15 cellular contexts compared by ENCODE assay signal in the genomic region with DNA sequence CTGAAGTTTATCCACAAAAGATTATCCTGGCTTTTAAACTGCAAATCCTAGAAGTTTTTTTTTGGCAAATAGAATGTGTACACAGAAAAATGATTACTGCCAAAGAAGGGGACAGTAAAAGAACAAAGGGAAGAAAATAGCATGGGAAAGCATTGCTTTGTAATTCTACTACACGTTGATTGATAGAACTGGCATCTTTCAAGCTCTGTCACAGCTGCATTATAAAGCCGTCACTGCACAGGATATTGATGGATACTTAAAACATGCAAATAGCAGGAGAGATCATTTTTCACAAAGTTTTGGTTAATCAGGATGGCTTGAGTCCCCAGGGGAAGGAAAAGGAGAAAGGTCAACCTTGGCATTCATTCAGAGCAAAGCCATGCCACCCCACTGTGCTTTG.
A peak's percentile ranks its signal among the peaks of the same experiment; 100 is the strongest.
DNase-seq lines count a peak whose midpoint lies in the region; ATAC-seq and TF ChIP-seq lines count a peak whose summit lies in the region.
"Had no signal": no experiment of that assay in that cellular context is flagged by ENCODE, and none has a peak within 500 bp of the region (broad histone marks: within the 10 kb centered on the region; RNA-seq: fewer than 3 reads in every experiment).

No MANE protein-coding gene starts in this region.

- H3K9me3 ChIP-seq in neural cell (ENCODE audit: low read length): peaks cover 3% of the 10 kb centered on the region
- H3K9me3 ChIP-seq: BLaER1, Caco-2 had no signal

- no peaks in the 10 kb centered on the region for H3K27me3 ChIP-seq in neural cell (ENCODE audit: insufficient read depth, low read depth, low read length)
- H3K27me3 ChIP-seq: BLaER1 had no signal

- no peaks in the 10 kb centered on the region for H3F3A ChIP-seq in neural cell (ENCODE audit: insufficient read depth, low read length, poor library complexity, severe bottlenecking)

- peak; percentile 94 for TF ChIP-seq EP300 in neural cell (conservative IDR thresholded peaks at IDR 0.05; ENCODE audit: poor library complexity, severe bottlenecking)

- no peak overlapping the region for H2AFZ ChIP-seq in neural cell (ENCODE audit: low read depth, low read length)

- H3K9me2 ChIP-seq in neural cell (ENCODE audit: insufficient read depth, low read length): no peaks in the 10 kb centered on the region

- no peaks in the 10 kb centered on the region for H3K79me2 ChIP-seq in neural cell (replicated peaks; ENCODE audit: insufficient read depth, low read length)

- H4K20me1 ChIP-seq in neural cell (ENCODE audit: insufficient read depth): no peaks in the 10 kb centered on the region
- H4K20me1 ChIP-seq: BLaER1 had no signal

- peak overlapping the region; percentile 14 for H3K4me3 ChIP-seq in neural cell (ENCODE audit: low read length)
- H3K4me3 ChIP-seq: BLaER1 had no signal

- H3K27me3 Mint-ChIP-seq in T-helper 2 cell treated with Interferon-gamma antibody and Interleukin-4, amounts not matched to agents 5 μg/mL and 100 μg/mL, for 36 hours (ENCODE audit: low read depth): no peaks in the 10 kb centered on the region
- H3K27me3 Mint-ChIP-seq: CD4-positive, CD25-positive, alpha-beta regulatory T cell had no signal

- TF ChIP-seq CTCF in neural cell (IDR thresholded peaks at IDR 0.05; ENCODE audit: poor library complexity, severe bottlenecking): no peak

- no peaks in the 10 kb centered on the region for H3K4me1 Mint-ChIP-seq in T-helper 2 cell treated with Interferon-gamma antibody and Interleukin-4, amounts not matched to agents 5 μg/mL and 100 μg/mL, for 36 hours (ENCODE audit: low read depth)
- H3K4me1 Mint-ChIP-seq: CD4-positive, CD25-positive, alpha-beta regulatory T cell had no signal

- no peak for TF ChIP-seq RAD21 in neural cell (conservative IDR thresholded peaks at IDR 0.05)

- no peak overlapping the region for H3K27ac Mint-ChIP-seq in T-helper 2 cell treated with Interferon-gamma antibody and Interleukin-4, amounts not matched to agents 5 μg/mL and 100 μg/mL, for 36 hours
- H3K27ac Mint-ChIP-seq: CD4-positive, CD25-positive, alpha-beta regulatory T cell; CD8-positive, alpha-beta T cell; HFFc6 had no signal

- ATAC-seq in HG03457 (IDR thresholded peaks at IDR 0.05; ENCODE audit: unreplicated experiment): no peak
- ATAC-seq: CD8-positive, alpha-beta T cell; HCT116 had no signal

- DNase-seq in HEK293T (ENCODE audit: extremely low spot score) (no peak), NCI-H69 (lab: John Stamatoyannopoulos, UW) (peak; percentile 28), NCI-H2081 treated with DMSO at 0.1 percent for 48 hours (lab: John Stamatoyannopoulos, UW) (no peak)
- no peak for DNase-seq in T-helper 2 cell treated with Interferon-gamma antibody and Interleukin-4, amounts not matched to agents 5 μg/mL and 100 μg/mL, for 36 hours (ENCODE audit: low spot score)
- DNase-seq: Caco-2; CD4-positive, CD25-positive, alpha-beta regulatory T cell; CD8-positive, alpha-beta T cell; DMS153; DND-41; HFFc6 had no signal

- no peak overlapping the region for H3K4me2 ChIP-seq in neural cell (ENCODE audit: low read length)
- H3K4me2 ChIP-seq: BLaER1 had no signal

- no peaks in the 10 kb centered on the region for H3K36me3 ChIP-seq in neural cell (ENCODE audit: insufficient read depth, low read length)
- H3K36me3 ChIP-seq: BLaER1 had no signal

- CTCF ChIA-PET in HEK293T (lab: Yijun Ruan, JAX): no interaction called here

- H3K4me3 Mint-ChIP-seq in T-helper 2 cell treated with Interferon-gamma antibody and Interleukin-4, amounts not matched to agents 5 μg/mL and 100 μg/mL, for 36 hours: no peak overlapping the region
- H3K4me3 Mint-ChIP-seq: CD4-positive, CD25-positive, alpha-beta regulatory T cell; CD8-positive, alpha-beta T cell; HFFc6 had no signal

- no peak overlapping the region for H3K9ac ChIP-seq in neural cell (ENCODE audit: low read length)
- H3K9ac ChIP-seq: BLaER1 had no signal

- H3K9me3 Mint-ChIP-seq in T-helper 2 cell treated with Interferon-gamma antibody and Interleukin-4, amounts not matched to agents 5 μg/mL and 100 μg/mL, for 36 hours: no peaks in the 10 kb centered on the region

- H3K36me3 Mint-ChIP-seq in T-helper 2 cell treated with Interferon-gamma antibody and Interleukin-4, amounts not matched to agents 5 μg/mL and 100 μg/mL, for 36 hours (ENCODE audit: low read depth): no peaks in the 10 kb centered on the region
- H3K36me3 Mint-ChIP-seq: CD4-positive, CD25-positive, alpha-beta regulatory T cell; CD8-positive, alpha-beta T cell had no signal

- POLR2A ChIA-PET in HEK293T (lab: Yijun Ruan, JAX): no interaction called here

- H3K27ac ChIP-seq in neural cell (ENCODE audit: low read length): peak overlapping the region; percentile 54
- H3K27ac ChIP-seq: BLaER1, C4-2B had no signal

TF ChIP-seq in HEK293T, 16 proteins besides CTCF, POLR2A, EP300 and RAD21:
- TF ChIP-seq, protein P1, sequence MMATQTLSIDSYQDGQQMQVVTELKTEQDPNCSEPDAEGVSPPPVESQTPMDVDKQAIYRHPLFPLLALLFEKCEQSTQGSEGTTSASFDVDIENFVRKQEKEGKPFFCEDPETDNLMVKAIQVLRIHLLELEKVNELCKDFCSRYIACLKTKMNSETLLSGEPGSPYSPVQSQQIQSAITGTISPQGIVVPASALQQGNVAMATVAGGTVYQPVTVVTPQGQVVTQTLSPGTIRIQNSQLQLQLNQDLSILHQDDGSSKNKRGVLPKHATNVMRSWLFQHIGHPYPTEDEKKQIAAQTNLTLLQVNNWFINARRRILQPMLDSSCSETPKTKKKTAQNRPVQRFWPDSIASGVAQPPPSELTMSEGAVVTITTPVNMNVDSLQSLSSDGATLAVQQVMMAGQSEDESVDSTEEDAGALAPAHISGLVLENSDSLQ (IDR thresholded peaks at IDR 0.05): peak; percentile 44
- no peak for TF ChIP-seq FOXM1 (IDR thresholded peaks at IDR 0.05; ENCODE audit: borderline replicate concordance)

TF ChIP-seq in neural cell, 6 proteins besides CTCF, POLR2A, EP300 and RAD21:
- peak; percentile 71 for TF ChIP-seq POLR2AphosphoS5 (IDR thresholded peaks at IDR 0.05)
- TF ChIP-seq, protein P2, sequence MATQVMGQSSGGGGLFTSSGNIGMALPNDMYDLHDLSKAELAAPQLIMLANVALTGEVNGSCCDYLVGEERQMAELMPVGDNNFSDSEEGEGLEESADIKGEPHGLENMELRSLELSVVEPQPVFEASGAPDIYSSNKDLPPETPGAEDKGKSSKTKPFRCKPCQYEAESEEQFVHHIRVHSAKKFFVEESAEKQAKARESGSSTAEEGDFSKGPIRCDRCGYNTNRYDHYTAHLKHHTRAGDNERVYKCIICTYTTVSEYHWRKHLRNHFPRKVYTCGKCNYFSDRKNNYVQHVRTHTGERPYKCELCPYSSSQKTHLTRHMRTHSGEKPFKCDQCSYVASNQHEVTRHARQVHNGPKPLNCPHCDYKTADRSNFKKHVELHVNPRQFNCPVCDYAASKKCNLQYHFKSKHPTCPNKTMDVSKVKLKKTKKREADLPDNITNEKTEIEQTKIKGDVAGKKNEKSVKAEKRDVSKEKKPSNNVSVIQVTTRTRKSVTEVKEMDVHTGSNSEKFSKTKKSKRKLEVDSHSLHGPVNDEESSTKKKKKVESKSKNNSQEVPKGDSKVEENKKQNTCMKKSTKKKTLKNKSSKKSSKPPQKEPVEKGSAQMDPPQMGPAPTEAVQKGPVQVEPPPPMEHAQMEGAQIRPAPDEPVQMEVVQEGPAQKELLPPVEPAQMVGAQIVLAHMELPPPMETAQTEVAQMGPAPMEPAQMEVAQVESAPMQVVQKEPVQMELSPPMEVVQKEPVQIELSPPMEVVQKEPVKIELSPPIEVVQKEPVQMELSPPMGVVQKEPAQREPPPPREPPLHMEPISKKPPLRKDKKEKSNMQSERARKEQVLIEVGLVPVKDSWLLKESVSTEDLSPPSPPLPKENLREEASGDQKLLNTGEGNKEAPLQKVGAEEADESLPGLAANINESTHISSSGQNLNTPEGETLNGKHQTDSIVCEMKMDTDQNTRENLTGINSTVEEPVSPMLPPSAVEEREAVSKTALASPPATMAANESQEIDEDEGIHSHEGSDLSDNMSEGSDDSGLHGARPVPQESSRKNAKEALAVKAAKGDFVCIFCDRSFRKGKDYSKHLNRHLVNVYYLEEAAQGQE (IDR thresholded peaks at IDR 0.05; ENCODE audit: borderline replicate concordance): no peak
- no peak for TF ChIP-seq TAF1 (IDR thresholded peaks at IDR 0.05; ENCODE audit: low read depth)
